Comparison of ENCODE assay signal across 8 cellular contexts in the genomic region with DNA sequence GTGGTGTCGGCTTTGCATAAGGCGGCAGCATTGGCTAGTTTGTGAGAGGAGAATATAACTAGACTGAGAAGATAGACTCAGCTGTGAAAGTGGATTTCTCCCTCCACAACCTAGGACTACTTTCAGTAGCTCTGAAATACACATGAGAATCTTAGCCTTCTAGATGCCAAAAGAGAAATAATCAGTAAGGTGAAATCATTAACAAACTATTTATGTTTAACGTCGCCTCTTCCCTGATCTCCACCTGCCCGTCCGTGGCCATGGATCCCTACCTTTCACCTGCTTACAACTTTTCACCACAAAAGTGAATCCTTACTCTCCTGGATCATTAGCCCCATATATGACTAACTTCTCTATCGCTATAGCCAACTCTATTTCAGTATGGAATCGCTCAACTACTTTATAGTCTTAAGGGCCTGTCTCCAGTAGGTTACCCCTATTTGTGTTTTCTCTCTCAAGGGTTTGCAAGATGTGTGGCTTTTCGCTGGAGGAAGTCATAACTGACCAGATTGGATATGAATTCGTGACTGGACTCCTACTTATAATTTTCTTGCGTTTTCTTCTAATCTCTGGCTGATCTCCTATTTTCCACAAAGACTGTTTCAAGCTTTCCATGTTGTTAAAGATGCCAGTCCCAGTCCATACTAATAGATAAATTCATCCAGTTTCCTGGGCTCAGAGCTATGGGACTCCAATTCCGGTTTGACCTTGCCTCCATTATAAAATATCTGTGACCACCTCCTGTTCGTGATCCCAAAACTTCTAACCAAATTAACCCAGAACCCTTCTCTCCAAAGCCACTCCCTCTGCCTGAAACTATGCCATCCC. TPM values are rescaled to one million over a fixed set of nuclear protein-coding genes. Genes with fewer than 3 reads are reported as not detected.
A peak's percentile ranks its signal among the peaks of the same experiment; 100 is the strongest.
DNase-seq lines count a peak whose midpoint lies in the region; ATAC-seq and TF ChIP-seq lines count a peak whose summit lies in the region.

No MANE protein-coding gene starts in this region.

- POLR2A ChIA-PET in CD4-positive, alpha-beta memory T cell (lab: Charles Lee; ENCODE audit: partially characterized antibody) = interaction anchor here (0.7 to 6.4 kb wide), 36 partner anchors 11 to 684 kb away, joined by 3 to 143 read pairs (median 6); partner anchors contain the start of genes IL20RB, MSL2, NCK1 and PCCB
- POLR2A ChIA-PET in activated CD8-positive, alpha-beta T cell treated with anti-CD3 and anti-CD28 coated beads for 36 hours (lab: Charles Lee) = interaction anchor here (0.8 to 3.2 kb wide), 24 partner anchors 10 to 643 kb away, joined by 3 to 37 read pairs (median 4); partner anchors contain the start of genes IL20RB, MSL2 and NCK1

- CTCF ChIA-PET in CD4-positive, alpha-beta memory T cell (lab: Charles Lee; ENCODE audit: partially characterized antibody) = interaction anchor here (0.8 to 9.6 kb wide), 55 partner anchors 8 to 1841 kb away, joined by 3 to 206 read pairs (median 6); partner anchors contain the start of genes CEP70, MSL2, NCK1 and PCCB
- CTCF ChIA-PET in activated CD8-positive, alpha-beta T cell treated with anti-CD3 and anti-CD28 coated beads for 36 hours (lab: Charles Lee) = interaction anchor here (0.8 to 9.6 kb wide), 29 partner anchors 11 to 682 kb away, joined by 3 to 167 read pairs (median 5); partner anchors contain the start of genes MSL2 and NCK1

- peak overlapping the region; percentile 95 to 99 (median 98) for H3K27ac Mint-ChIP-seq in CD4-positive, alpha-beta memory T cell
- peak overlapping the region; percentile 93 for H3K27ac Mint-ChIP-seq in activated CD8-positive, alpha-beta T cell treated with anti-CD3 and anti-CD28 coated beads for 36 hours

- H3K36me3 ChIP-seq in CD4-positive, alpha-beta memory T cell (ENCODE audit: insufficient read depth, low read length) = no peaks in the 10 kb centered on the region
- no peaks in the 10 kb centered on the region for H3K36me3 ChIP-seq in right atrium auricular region

- H3K27me3 Mint-ChIP-seq in CD4-positive, alpha-beta memory T cell = peaks cover 0 to 1% of the 10 kb centered on the region in 2 donors
- no peaks in the 10 kb centered on the region for H3K27me3 Mint-ChIP-seq in activated CD8-positive, alpha-beta T cell treated with anti-CD3 and anti-CD28 coated beads for 36 hours

- H3K27me3 ChIP-seq in CD4-positive, alpha-beta memory T cell (ENCODE audit: insufficient read depth, low read length) = no peaks in the 10 kb centered on the region
- no peaks in the 10 kb centered on the region for H3K27me3 ChIP-seq in right atrium auricular region

- DNase-seq in CD4-positive, alpha-beta memory T cell = no peak
- DNase-seq in activated CD8-positive, alpha-beta T cell treated with anti-CD3 and anti-CD28 coated beads for 36 hours = no peak
- DNase-seq in right atrium auricular region (ENCODE audit: low spot score) (no peak), UCSD-AML1 (lab: John Stamatoyannopoulos, UW; ENCODE audit: unreplicated experiment) (no peak)
- no peak for DNase-seq in stimulated activated CD4-positive, alpha-beta T cell treated with anti-CD3 and anti-CD28 coated beads, Interleukin-4, amount 100 ng/mL, for 4 hours

- peak overlapping the region; percentile 72 to 94 for H3K4me3 ChIP-seq in CD4-positive, alpha-beta memory T cell (ENCODE audit: low read length in 2 of 2)
- H3K4me3 ChIP-seq in right atrium auricular region (peak overlapping the region; percentile 51 to 80), skin epidermis (peak overlapping the region; percentile 35 to 91 (median 42))

- intact Hi-C loops in CD4-positive, alpha-beta memory T cell (cut with micrococcal nuclease) = loop anchor here (1.0 to 10.0 kb wide), 4 partner anchors 65 to 1841 kb away; partner anchors contain the start of genes CEP70 and SLC35G2
- intact Hi-C loops in activated CD8-positive, alpha-beta T cell treated with anti-CD3 and anti-CD28 coated beads for 36 hours (cut with micrococcal nuclease) = loop anchor here (2.0 to 5.0 kb wide), 5 partner anchors 65 to 676 kb away; partner anchors contain the start of genes NCK1 and SLC35G2

- peak overlapping the region; percentile 80 for H3K27ac ChIP-seq in CD4-positive, alpha-beta memory T cell (ENCODE audit: low read depth, low read length)
- H3K27ac ChIP-seq in right atrium auricular region (peak overlapping the region; percentile 97 to 98), skin epidermis (peak overlapping the region; percentile 66 to 100 (median 98))

- H3K4me1 ChIP-seq in CD4-positive, alpha-beta memory T cell (ENCODE audit: insufficient read depth, low read length) = peaks cover 44% of the 10 kb centered on the region
- H3K4me1 ChIP-seq in right atrium auricular region = peaks cover 0 to 32% of the 10 kb centered on the region in 2 donors

- no peaks in the 10 kb centered on the region for H3K9me3 ChIP-seq in CD4-positive, alpha-beta memory T cell (ENCODE audit: control insufficient read depth in 1 of 2, low read length in 2 of 2)
- no peaks in the 10 kb centered on the region for H3K9me3 ChIP-seq in right atrium auricular region

- H3K4me1 Mint-ChIP-seq in CD4-positive, alpha-beta memory T cell = peaks cover 33 to 53% (median 41%) of the 10 kb centered on the region in 4 donors
- peaks cover 33% of the 10 kb centered on the region for H3K4me1 Mint-ChIP-seq in activated CD8-positive, alpha-beta T cell treated with anti-CD3 and anti-CD28 coated beads for 36 hours (ENCODE audit: low read depth)

- H3K36me3 Mint-ChIP-seq in CD4-positive, alpha-beta memory T cell = peaks cover 0 to 15% of the 10 kb centered on the region in 2 donors
- H3K36me3 Mint-ChIP-seq in activated CD8-positive, alpha-beta T cell treated with anti-CD3 and anti-CD28 coated beads for 36 hours (ENCODE audit: low read depth) = peaks cover 8% of the 10 kb centered on the region

- H3K9me3 Mint-ChIP-seq in CD4-positive, alpha-beta memory T cell = peaks cover 0 to 1% (median 0%) of the 10 kb centered on the region in 8 donors
- H3K9me3 Mint-ChIP-seq in activated CD8-positive, alpha-beta T cell treated with anti-CD3 and anti-CD28 coated beads for 36 hours = no peaks in the 10 kb centered on the region

- ATAC-seq in HG03558 (IDR thresholded peaks at IDR 0.05; ENCODE audit: extremely low read depth, unreplicated experiment) (peak; percentile 30), HG02610 (IDR thresholded peaks at IDR 0.05; ENCODE audit: unreplicated experiment) (no peak)
- ATAC-seq in activated CD8-positive, alpha-beta T cell treated with anti-CD3 and anti-CD28 coated beads for 36 hours = no peak

- H3K4me3 Mint-ChIP-seq in CD4-positive, alpha-beta memory T cell = peak overlapping the region; percentile 81 to 97 (median 91)
- H3K4me3 Mint-ChIP-seq in activated CD8-positive, alpha-beta T cell treated with anti-CD3 and anti-CD28 coated beads for 36 hours = peak overlapping the region; percentile 82

- no peak for TF ChIP-seq CTCF in activated CD8-positive, alpha-beta T cell treated with anti-CD3 and anti-CD28 coated beads for 36 hours (IDR thresholded peaks at IDR 0.05)
- peak in 1 of 2 donors; percentile 50 for TF ChIP-seq CTCF in right atrium auricular region (IDR thresholded peaks at IDR 0.05)

RNA-seq across cellular contexts. Expression of gene STAG1, which starts 1.1 kb away (rescaled TPM):
- total RNA-seq in CD4-positive, alpha-beta memory T cell = 10 to 100 TPM; 52.7 to 56.1 TPM
- 10 to 100 TPM; 17.6 to 21.6 TPM for polyA plus RNA-seq in CD4-positive, alpha-beta memory T cell
- 10 to 100 TPM; 32.5 to 32.8 TPM for total RNA-seq in activated CD8-positive, alpha-beta T cell treated with anti-CD3 and anti-CD28 coated beads for 36 hours
- total RNA-seq in right atrium auricular region = 10 to 100 TPM; 16.5 to 24.8 TPM
